9 cellular contexts compared by ENCODE assay signal in the genomic region with DNA sequence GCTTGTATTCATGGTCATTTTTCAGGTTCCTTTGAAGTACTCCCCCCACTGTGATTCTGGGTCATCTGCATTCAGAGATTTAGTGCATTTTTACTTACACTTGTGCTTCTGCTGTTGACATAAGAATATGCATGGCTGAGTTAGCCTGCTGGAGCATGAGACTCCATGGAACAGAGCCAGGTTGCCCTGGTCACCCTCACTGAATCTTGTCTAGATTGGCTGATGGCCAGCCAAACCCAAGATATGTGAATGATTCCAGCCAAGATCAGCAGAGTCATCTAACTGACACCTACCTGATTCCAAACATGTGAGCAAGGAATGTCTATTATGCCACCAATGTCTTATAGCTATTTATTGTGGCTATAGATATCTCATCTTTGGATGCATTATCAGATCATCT. TPM values are rescaled to one million over a fixed set of nuclear protein-coding genes. Genes with fewer than 3 reads are reported as not detected.
A peak's percentile ranks its signal among the peaks of the same experiment; 100 is the strongest.
DNase-seq lines count a peak whose midpoint lies in the region; ATAC-seq and TF ChIP-seq lines count a peak whose summit lies in the region.
"Had no signal": no experiment of that assay in that cellular context is flagged by ENCODE, and none has a peak within 500 bp of the region (broad histone marks: within the 10 kb centered on the region; RNA-seq: fewer than 3 reads in every experiment).

No MANE protein-coding gene starts in this region.

- POLR2A ChIA-PET in naive thymus-derived CD4-positive, alpha-beta T cell (lab: Charles Lee) = interaction anchor here (0.6 kb wide), 1 partner anchor 25 kb away, joined by 3 read pairs; no protein-coding TSS in a partner anchor

- no peak overlapping the region for H3K4me3 ChIP-seq in endodermal cell (ENCODE audit: low read length)
- H3K4me3 ChIP-seq in naive thymus-derived CD4-positive, alpha-beta T cell (ENCODE audit: low read length) = no peak overlapping the region

- no peaks in the 10 kb centered on the region for H3K4me1 ChIP-seq in endodermal cell (ENCODE audit: control insufficient read depth, insufficient read depth, low read length)
- no peaks in the 10 kb centered on the region for H3K4me1 ChIP-seq in naive thymus-derived CD4-positive, alpha-beta T cell (ENCODE audit: control insufficient read depth in 2 of 2, insufficient read depth in 2 of 2, low read length in 2 of 2)

- CTCF ChIA-PET in naive thymus-derived CD4-positive, alpha-beta T cell (lab: Charles Lee) = no interaction called here

- no peak overlapping the region for H3K27ac ChIP-seq in endodermal cell (ENCODE audit: low read depth, low read length)
- no peak overlapping the region for H3K27ac ChIP-seq in naive thymus-derived CD4-positive, alpha-beta T cell (ENCODE audit: low read depth, low read length)

- H3K27me3 ChIP-seq in endodermal cell (ENCODE audit: control insufficient read depth, insufficient read depth, low read length, poor library complexity, severe bottlenecking) = no peaks in the 10 kb centered on the region
- no peaks in the 10 kb centered on the region for H3K27me3 ChIP-seq in naive thymus-derived CD4-positive, alpha-beta T cell (ENCODE audit: control insufficient read depth in 2 of 2, insufficient read depth in 2 of 2, low read length in 2 of 2)

- no peaks in the 10 kb centered on the region for H3K9me3 ChIP-seq in endodermal cell (ENCODE audit: control insufficient read depth, low read length)
- no peaks in the 10 kb centered on the region for H3K9me3 ChIP-seq in naive thymus-derived CD4-positive, alpha-beta T cell (ENCODE audit: control insufficient read depth in 2 of 3, low read length in 3 of 3)

- no peak overlapping the region for H3K4me3 Mint-ChIP-seq in endodermal cell
- H3K4me3 Mint-ChIP-seq in naive thymus-derived CD4-positive, alpha-beta T cell = no peak overlapping the region

- no peak overlapping the region for H3K27ac Mint-ChIP-seq in endodermal cell
- H3K27ac Mint-ChIP-seq in naive thymus-derived CD4-positive, alpha-beta T cell = peak overlapping the region in 4 of 9 donors; percentile 10 to 83 (median 32)

- DNase-seq in HT1080 (ENCODE audit: low read depth) = peak; percentile 64
- DNase-seq in RKO (ENCODE audit: low spot score) = peak; percentile 11
- peak; percentile 66 for DNase-seq in fibroblast of peridontal ligament (ENCODE audit: extremely low read depth)
- peak; percentile 36 for DNase-seq in stromal cell of bone marrow (ENCODE audit: low read depth)
- no peak for DNase-seq in activated naive CD4-positive, alpha-beta T cell (lab: John Stamatoyannopoulos, UW)
- DNase-seq in GF-D8 (lab: John Stamatoyannopoulos, UW) = no peak
- DNase-seq in endodermal cell = no peak
- DNase-seq in naive thymus-derived CD4-positive, alpha-beta T cell = no peak
- DNase-seq: SIG-M5 had no signal

- no peaks in the 10 kb centered on the region for H3K27me3 Mint-ChIP-seq in endodermal cell (ENCODE audit: insufficient read depth)
- H3K27me3 Mint-ChIP-seq in naive thymus-derived CD4-positive, alpha-beta T cell = no peaks in the 10 kb centered on the region

- H3K9me3 Mint-ChIP-seq in endodermal cell = no peaks in the 10 kb centered on the region
- H3K9me3 Mint-ChIP-seq in naive thymus-derived CD4-positive, alpha-beta T cell = peaks cover 0 to 2% (median 0%) of the 10 kb centered on the region in 11 donors

- peaks cover 14% of the 10 kb centered on the region for H3K4me1 Mint-ChIP-seq in endodermal cell
- H3K4me1 Mint-ChIP-seq in naive thymus-derived CD4-positive, alpha-beta T cell = peaks cover 0 to 4% (median 0%) of the 10 kb centered on the region in 7 donors

- intact Hi-C loops in naive thymus-derived CD4-positive, alpha-beta T cell (cut with micrococcal nuclease) = no loop called here

- H3K36me3 ChIP-seq in endodermal cell (ENCODE audit: control insufficient read depth, insufficient read depth, low read length) = peaks cover 20% of the 10 kb centered on the region
- no peaks in the 10 kb centered on the region for H3K36me3 ChIP-seq in naive thymus-derived CD4-positive, alpha-beta T cell (ENCODE audit: control insufficient read depth in 2 of 3, insufficient read depth in 3 of 3, low read length in 3 of 3)

- TF ChIP-seq CTCF in endodermal cell (conservative IDR thresholded peaks at IDR 0.05) = no peak

- ATAC-seq in naive thymus-derived CD4-positive, alpha-beta T cell = no peak

- peaks cover 20% of the 10 kb centered on the region for H3K36me3 Mint-ChIP-seq in endodermal cell (ENCODE audit: low read depth)
- peaks cover 0 to 18% (median 9%) of the 10 kb centered on the region in 5 donors for H3K36me3 Mint-ChIP-seq in naive thymus-derived CD4-positive, alpha-beta T cell

- no peak overlapping the region for H3K9ac ChIP-seq in endodermal cell (ENCODE audit: extremely low read depth, low read length, poor library complexity, severe bottlenecking)

RNA-seq across cellular contexts. Expression of a gene that starts 25.1 kb away (rescaled TPM):
- 26.0 and 31.5 TPM in 2 replicates for total RNA-seq in HT1080 (2014; rRNA removed; shearing (Covaris generic))
- 38.9 and 50.3 TPM in 2 replicates for polyA plus RNA-seq in HT1080 (2015; cell fraction: cytosol; rRNA removed)
- 55.5 and 62.2 TPM in 2 replicates for polyA plus RNA-seq in HT1080 (2015; cell fraction: nucleus; rRNA removed)
- total RNA-seq in endodermal cell = 10 to 100 TPM; 39.6 to 40.4 TPM
- 29.1 TPM for polyA plus RNA-seq in endodermal cell (2013, experiment 1 of 2)
- 35.9 TPM for polyA plus RNA-seq in endodermal cell (2013, experiment 2 of 2)
- total RNA-seq in naive thymus-derived CD4-positive, alpha-beta T cell = 10 to 100 TPM; 14.3 to 31.0 (median 20.1) TPM
- 10 to 100 TPM; 21.6 to 25.0 TPM for polyA plus RNA-seq in naive thymus-derived CD4-positive, alpha-beta T cell

RNA-seq across cellular contexts. Expression of a gene that starts 25.3 kb away (rescaled TPM):
- 4.5 and 7.2 TPM in 2 replicates for total RNA-seq in HT1080 (2014; rRNA removed; shearing (Covaris generic))
- 7.5 and 8.5 TPM in 2 replicates for polyA plus RNA-seq in HT1080 (2015; cell fraction: cytosol; rRNA removed)
- 6.5 and 8.0 TPM in 2 replicates for polyA plus RNA-seq in HT1080 (2015; cell fraction: nucleus; rRNA removed)
- 1 to 10 TPM; 7.5 to 8.5 TPM for total RNA-seq in endodermal cell
- 8.4 TPM for polyA plus RNA-seq in endodermal cell (2013, experiment 1 of 2)
- polyA plus RNA-seq in endodermal cell (2013, experiment 2 of 2) = 8.6 TPM
- 10 to 100 TPM in 2 of 5 experiments, 1 to 10 TPM in 3; 3.7 to 16.5 (median 8.2) TPM for total RNA-seq in naive thymus-derived CD4-positive, alpha-beta T cell
- 10 to 100 TPM; 14.8 to 25.1 TPM for polyA plus RNA-seq in naive thymus-derived CD4-positive, alpha-beta T cell

Comparison
In these comparisons a context has a peak if more than half of its experiments do, and no peak if none do; other contexts are left out.
1. DNase-seq: peak in HT1080 (single experiment), RKO (single experiment), fibroblast of peridontal ligament (single experiment) and stromal cell of bone marrow (single experiment); none in activated naive CD4-positive, alpha-beta T cell (0 of 4), GF-D8 (single experiment), endodermal cell (single experiment) and naive thymus-derived CD4-positive, alpha-beta T cell (0 of 9).